ENCODE assay signal across 1 cellular context in genomic region chr10:8174762-8175161, GRCh38.
TF ChIP-seq lines count a peak whose summit lies in the region.

No MANE protein-coding gene starts in this region.

TF ChIP-seq in WTC11, 78 proteins besides CTCF, POLR2A, EP300 and RAD21:
- TF ChIP-seq, protein P1, sequence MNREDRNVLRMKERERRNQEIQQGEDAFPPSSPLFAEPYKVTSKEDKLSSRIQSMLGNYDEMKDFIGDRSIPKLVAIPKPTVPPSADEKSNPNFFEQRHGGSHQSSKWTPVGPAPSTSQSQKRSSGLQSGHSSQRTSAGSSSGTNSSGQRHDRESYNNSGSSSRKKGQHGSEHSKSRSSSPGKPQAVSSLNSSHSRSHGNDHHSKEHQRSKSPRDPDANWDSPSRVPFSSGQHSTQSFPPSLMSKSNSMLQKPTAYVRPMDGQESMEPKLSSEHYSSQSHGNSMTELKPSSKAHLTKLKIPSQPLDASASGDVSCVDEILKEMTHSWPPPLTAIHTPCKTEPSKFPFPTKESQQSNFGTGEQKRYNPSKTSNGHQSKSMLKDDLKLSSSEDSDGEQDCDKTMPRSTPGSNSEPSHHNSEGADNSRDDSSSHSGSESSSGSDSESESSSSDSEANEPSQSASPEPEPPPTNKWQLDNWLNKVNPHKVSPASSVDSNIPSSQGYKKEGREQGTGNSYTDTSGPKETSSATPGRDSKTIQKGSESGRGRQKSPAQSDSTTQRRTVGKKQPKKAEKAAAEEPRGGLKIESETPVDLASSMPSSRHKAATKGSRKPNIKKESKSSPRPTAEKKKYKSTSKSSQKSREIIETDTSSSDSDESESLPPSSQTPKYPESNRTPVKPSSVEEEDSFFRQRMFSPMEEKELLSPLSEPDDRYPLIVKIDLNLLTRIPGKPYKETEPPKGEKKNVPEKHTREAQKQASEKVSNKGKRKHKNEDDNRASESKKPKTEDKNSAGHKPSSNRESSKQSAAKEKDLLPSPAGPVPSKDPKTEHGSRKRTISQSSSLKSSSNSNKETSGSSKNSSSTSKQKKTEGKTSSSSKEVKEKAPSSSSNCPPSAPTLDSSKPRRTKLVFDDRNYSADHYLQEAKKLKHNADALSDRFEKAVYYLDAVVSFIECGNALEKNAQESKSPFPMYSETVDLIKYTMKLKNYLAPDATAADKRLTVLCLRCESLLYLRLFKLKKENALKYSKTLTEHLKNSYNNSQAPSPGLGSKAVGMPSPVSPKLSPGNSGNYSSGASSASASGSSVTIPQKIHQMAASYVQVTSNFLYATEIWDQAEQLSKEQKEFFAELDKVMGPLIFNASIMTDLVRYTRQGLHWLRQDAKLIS (CRISPR knock-in tag; IDR thresholded peaks at IDR 0.05; ENCODE audit: borderline replicate concordance), result no peak
- TF ChIP-seq ESRRA (CRISPR knock-in tag; IDR thresholded peaks at IDR 0.05; ENCODE audit: borderline replicate concordance) (no peak), RORB (CRISPR knock-in tag; IDR thresholded peaks at IDR 0.05) (no peak), PRDM15 (CRISPR knock-in tag; IDR thresholded peaks at IDR 0.05) (no peak), ZNF317 (CRISPR knock-in tag; IDR thresholded peaks at IDR 0.05; ENCODE audit: borderline replicate concordance, low read depth) (no peak), CDX4 (CRISPR knock-in tag; IDR thresholded peaks at IDR 0.05; ENCODE audit: borderline replicate concordance) (no peak), SMAD4 (CRISPR knock-in tag; IDR thresholded peaks at IDR 0.05) (no peak)
- TF ChIP-seq, protein P2, sequence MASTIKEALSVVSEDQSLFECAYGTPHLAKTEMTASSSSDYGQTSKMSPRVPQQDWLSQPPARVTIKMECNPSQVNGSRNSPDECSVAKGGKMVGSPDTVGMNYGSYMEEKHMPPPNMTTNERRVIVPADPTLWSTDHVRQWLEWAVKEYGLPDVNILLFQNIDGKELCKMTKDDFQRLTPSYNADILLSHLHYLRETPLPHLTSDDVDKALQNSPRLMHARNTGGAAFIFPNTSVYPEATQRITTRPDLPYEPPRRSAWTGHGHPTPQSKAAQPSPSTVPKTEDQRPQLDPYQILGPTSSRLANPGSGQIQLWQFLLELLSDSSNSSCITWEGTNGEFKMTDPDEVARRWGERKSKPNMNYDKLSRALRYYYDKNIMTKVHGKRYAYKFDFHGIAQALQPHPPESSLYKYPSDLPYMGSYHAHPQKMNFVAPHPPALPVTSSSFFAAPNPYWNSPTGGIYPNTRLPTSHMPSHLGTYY (CRISPR knock-in tag; IDR thresholded peaks at IDR 0.05), result no peak
- TF ChIP-seq, protein P3, sequence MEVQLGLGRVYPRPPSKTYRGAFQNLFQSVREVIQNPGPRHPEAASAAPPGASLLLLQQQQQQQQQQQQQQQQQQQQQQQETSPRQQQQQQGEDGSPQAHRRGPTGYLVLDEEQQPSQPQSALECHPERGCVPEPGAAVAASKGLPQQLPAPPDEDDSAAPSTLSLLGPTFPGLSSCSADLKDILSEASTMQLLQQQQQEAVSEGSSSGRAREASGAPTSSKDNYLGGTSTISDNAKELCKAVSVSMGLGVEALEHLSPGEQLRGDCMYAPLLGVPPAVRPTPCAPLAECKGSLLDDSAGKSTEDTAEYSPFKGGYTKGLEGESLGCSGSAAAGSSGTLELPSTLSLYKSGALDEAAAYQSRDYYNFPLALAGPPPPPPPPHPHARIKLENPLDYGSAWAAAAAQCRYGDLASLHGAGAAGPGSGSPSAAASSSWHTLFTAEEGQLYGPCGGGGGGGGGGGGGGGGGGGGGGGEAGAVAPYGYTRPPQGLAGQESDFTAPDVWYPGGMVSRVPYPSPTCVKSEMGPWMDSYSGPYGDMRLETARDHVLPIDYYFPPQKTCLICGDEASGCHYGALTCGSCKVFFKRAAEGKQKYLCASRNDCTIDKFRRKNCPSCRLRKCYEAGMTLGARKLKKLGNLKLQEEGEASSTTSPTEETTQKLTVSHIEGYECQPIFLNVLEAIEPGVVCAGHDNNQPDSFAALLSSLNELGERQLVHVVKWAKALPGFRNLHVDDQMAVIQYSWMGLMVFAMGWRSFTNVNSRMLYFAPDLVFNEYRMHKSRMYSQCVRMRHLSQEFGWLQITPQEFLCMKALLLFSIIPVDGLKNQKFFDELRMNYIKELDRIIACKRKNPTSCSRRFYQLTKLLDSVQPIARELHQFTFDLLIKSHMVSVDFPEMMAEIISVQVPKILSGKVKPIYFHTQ (CRISPR knock-in tag; IDR thresholded peaks at IDR 0.05), result no peak
- TF ChIP-seq, protein P4, sequence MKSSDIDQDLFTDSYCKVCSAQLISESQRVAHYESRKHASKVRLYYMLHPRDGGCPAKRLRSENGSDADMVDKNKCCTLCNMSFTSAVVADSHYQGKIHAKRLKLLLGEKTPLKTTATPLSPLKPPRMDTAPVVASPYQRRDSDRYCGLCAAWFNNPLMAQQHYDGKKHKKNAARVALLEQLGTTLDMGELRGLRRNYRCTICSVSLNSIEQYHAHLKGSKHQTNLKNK (CRISPR knock-in tag; IDR thresholded peaks at IDR 0.05), result no peak
